ENCODE assay signal across 14 cellular contexts in genomic region chr5:138275379-138275782, GRCh38. TPM values are rescaled to one million over a fixed set of nuclear protein-coding genes. Genes with fewer than 3 reads are reported as not detected.
A peak's percentile ranks its signal among the peaks of the same experiment; 100 is the strongest.
DNase-seq lines count a peak whose midpoint lies in the region; ATAC-seq, FAIRE-seq and TF ChIP-seq lines count a peak whose summit lies in the region.
"Had no signal": no experiment of that assay in that cellular context is flagged by ENCODE, and none has a peak within 500 bp of the region (broad histone marks: within the 10 kb centered on the region; RNA-seq: fewer than 3 reads in every experiment).

No MANE protein-coding gene starts in this region.

- no peak overlapping the region for H3K14ac ChIP-seq in H1 (ENCODE audit: insufficient read length)

- H3K79me1 ChIP-seq in H1 (ENCODE audit: low read depth, low read length) = no peaks in the 10 kb centered on the region

- H2BK20ac ChIP-seq in H1 (ENCODE audit: low read length) = no peak overlapping the region

- peak overlapping the region; percentile 69 to 72; a peak in 3 of 4 replicates for H3K4me2 ChIP-seq in H1 (ENCODE audit: insufficient read depth in 1 of 2, low read depth in 2 of 2, low read length in 2 of 2)

- H2BK5ac ChIP-seq in H1 (ENCODE audit: low read depth, low read length) = no peak overlapping the region

- no peak overlapping the region for H3K9ac ChIP-seq in H1 (replicated peaks in 1 of 4; ENCODE audit: extremely low read depth in 1 of 4, low read depth in 3 of 4, low read length in 3 of 4)
- H3K9ac ChIP-seq: parathyroid adenoma had no signal

- H4K20me1 ChIP-seq in H1 (replicated peaks in 1 of 2; ENCODE audit: control insufficient read depth in 1 of 2, insufficient read depth in 2 of 2, low read length in 2 of 2) = peaks cover 0 to 2% of the 10 kb centered on the region in 2 experiments

- no peak overlapping the region for H3K23ac ChIP-seq in H1 (ENCODE audit: insufficient read length)

- H3K79me2 ChIP-seq in H1 (ENCODE audit: control insufficient read depth in 1 of 2, insufficient read depth in 2 of 2, low read length in 2 of 2) = no peaks in the 10 kb centered on the region
- H3K79me2 ChIP-seq: parathyroid adenoma had no signal

- CTCF ChIA-PET in H1 (lab: Charles Lee; ENCODE audit: partially characterized antibody) = interaction anchor here (0.6 to 10.8 kb wide), 15 partner anchors 7 to 76 kb away, joined by 3 to 128 read pairs (median 4); partner anchors contain the start of gene CDC23

- H3K27me3 ChIP-seq in H1 (replicated peaks in 1 of 4; ENCODE audit: control insufficient read depth in 3 of 4, extremely low read depth in 1 of 4, insufficient read depth in 3 of 4, low read length in 3 of 4) (peaks cover 3 to 28% (median 26%) of the 10 kb centered on the region in 4 experiments), tibial nerve (peaks cover 0 to 16% of the 10 kb centered on the region in 2 donors)

- POLR2A ChIA-PET in H1 (lab: Charles Lee; ENCODE audit: partially characterized antibody) = interaction anchor here (0.8 to 1.7 kb wide), 9 partner anchors 11 to 97 kb away, joined by 3 to 6 read pairs (median 3); partner anchors contain the start of genes BRD8, CDC25C and KIF20A

- H3K27me3 Mint-ChIP-seq in activated naive CD8-positive, alpha-beta T cell = peaks cover 6% of the 10 kb centered on the region
- peaks cover 36% of the 10 kb centered on the region for H3K27me3 Mint-ChIP-seq in activated naive CD8-positive, alpha-beta T cell treated with anti-CD3 and anti-CD28 coated beads, Interleukin-2, amount 50 U/mL, for 24 hours

- H3K4me1 Mint-ChIP-seq in activated naive CD8-positive, alpha-beta T cell (ENCODE audit: low read depth) = peaks cover 9% of the 10 kb centered on the region
- peaks cover 9% of the 10 kb centered on the region for H3K4me1 Mint-ChIP-seq in activated naive CD8-positive, alpha-beta T cell treated with anti-CD3 and anti-CD28 coated beads, Interleukin-2, amount 50 U/mL, for 24 hours

- H3K36me3 Mint-ChIP-seq in activated naive CD8-positive, alpha-beta T cell = peaks cover 2% of the 10 kb centered on the region
- no peaks in the 10 kb centered on the region for H3K36me3 Mint-ChIP-seq in activated naive CD8-positive, alpha-beta T cell treated with anti-CD3 and anti-CD28 coated beads, Interleukin-2, amount 50 U/mL, for 24 hours (ENCODE audit: low read depth)
- H3K36me3 Mint-ChIP-seq: IgD-negative memory B cell, WTC11 had no signal

- no peak overlapping the region for H3K27ac Mint-ChIP-seq in activated naive CD8-positive, alpha-beta T cell
- H3K27ac Mint-ChIP-seq in activated naive CD8-positive, alpha-beta T cell treated with anti-CD3 and anti-CD28 coated beads, Interleukin-2, amount 50 U/mL, for 24 hours = no peak overlapping the region
- H3K27ac Mint-ChIP-seq: activated naive CD4-positive, alpha-beta T cell treated with anti-CD3 and anti-CD28 coated beads, Interleukin-2, amount 50 U/mL, for 72 hours; IgD-negative memory B cell; WTC11 had no signal

- H2BK120ac ChIP-seq in H1 (replicated peaks; ENCODE audit: low read depth, low read length) = no peak overlapping the region

- TF ChIP-seq EP300 in H1 (IDR thresholded peaks at IDR 0.05; ENCODE audit: borderline replicate concordance in 1 of 2, low read depth in 2 of 2, low read length in 2 of 2) (no peak), tibial nerve (IDR thresholded peaks at IDR 0.05) (no peak)

- no peak overlapping the region for H2AFZ ChIP-seq in H1 (ENCODE audit: low read length)
- H2AFZ ChIP-seq: parathyroid adenoma had no signal

- H3K4ac ChIP-seq in H1 (replicated peaks; ENCODE audit: insufficient read length, low read depth, low read length) = no peak overlapping the region

- H3K4me1 ChIP-seq in H1 (replicated peaks in 1 of 4; ENCODE audit: control insufficient read depth in 3 of 4, insufficient read depth in 4 of 4, low read length in 3 of 4) (peaks cover 0 to 11% (median 3%) of the 10 kb centered on the region in 4 experiments; a peak in 4 of 7 replicates), tibial nerve (peaks cover 0 to 18% (median 6%) of the 10 kb centered on the region in 4 donors)

- ATAC-seq in activated naive CD8-positive, alpha-beta T cell treated with anti-CD3 and anti-CD28 coated beads, Interleukin-2, amount 50 U/mL, for 24 hours = no peak
- ATAC-seq in GM21381 (IDR thresholded peaks at IDR 0.05; ENCODE audit: unreplicated experiment) (no peak), HG03039 (IDR thresholded peaks at IDR 0.05; ENCODE audit: unreplicated experiment) (no peak)
- ATAC-seq: gastroesophageal sphincter, WTC11 had no signal

- TF ChIP-seq CTCF in H1 (IDR thresholded peaks at IDR 0.05; ENCODE audit: control extremely low read depth in 1 of 3, insufficient read depth in 1 of 3, low read depth in 1 of 3, low read length in 3 of 3) (no peak), tibial nerve (IDR thresholded peaks at IDR 0.05) (no peak)

- H3K9me3 Mint-ChIP-seq in activated naive CD8-positive, alpha-beta T cell (ENCODE audit: low read depth) = no peaks in the 10 kb centered on the region
- H3K9me3 Mint-ChIP-seq in activated naive CD8-positive, alpha-beta T cell treated with anti-CD3 and anti-CD28 coated beads, Interleukin-2, amount 50 U/mL, for 24 hours = no peaks in the 10 kb centered on the region
- H3K9me3 Mint-ChIP-seq: activated naive CD4-positive, alpha-beta T cell treated with anti-CD3 and anti-CD28 coated beads, Interleukin-2, amount 50 U/mL, for 72 hours; IgD-negative memory B cell; WTC11 had no signal

- H3K56ac ChIP-seq in H1 (replicated peaks; ENCODE audit: insufficient read length, low read depth, low read length) = no peak overlapping the region

- FAIRE-seq in H1 (lab: Jason Lieb, UNC) = no peak

- 70% methylated on average over 3 of the region's 3 CpGs; no CpG with 5 or more reads in 1 of the 2 experiments for WGBS in H1 (ENCODE audit: extremely low coverage in 1 of 2, insufficient coverage in 1 of 2, insufficient read length in 1 of 2, insufficient replicate concordance in 2 of 2, low coverage in 1 of 2, low lambda C conversion rate in 2 of 2, missing lambda C conversion rate in 1 of 2), 2 experiments
- WGBS in tibial nerve, 2 donors = 33 to 39% methylated on average over 3 of the region's 3 CpGs

- TF ChIP-seq RAD21 in H1 (IDR thresholded peaks at IDR 0.05 in 1 of 2, conservative IDR thresholded peaks at IDR 0.05 in 1 of 2; ENCODE audit: low read depth in 2 of 2, low read length in 2 of 2) = no peak

- H3K36me3 ChIP-seq in H1 (ENCODE audit: control insufficient read depth in 2 of 4, insufficient read depth in 4 of 4, low read length in 3 of 4) (no peaks in the 10 kb centered on the region), tibial nerve (no peaks in the 10 kb centered on the region)
- H3K36me3 ChIP-seq: cardiac muscle cell, gastroesophageal sphincter had no signal

- H3K4me3 ChIP-seq in H1 (ENCODE audit: extremely low read depth in 1 of 4, insufficient read depth in 2 of 4, low read depth in 3 of 4, low read length in 4 of 4) (no peak overlapping the region), tibial nerve (no peak overlapping the region)

- H2BK15ac ChIP-seq in H1 (ENCODE audit: low read length) = no peak overlapping the region

- no peak overlapping the region for H4K91ac ChIP-seq in H1 (replicated peaks; ENCODE audit: insufficient read length, low read length)

- H2BK12ac ChIP-seq in H1 (ENCODE audit: low read depth, low read length) = no peak overlapping the region

- no peak overlapping the region for H3K18ac ChIP-seq in H1 (ENCODE audit: extremely low read depth, low read length)

- H3K4me3 Mint-ChIP-seq in activated naive CD8-positive, alpha-beta T cell = peak overlapping the region; percentile 77
- H3K4me3 Mint-ChIP-seq in activated naive CD8-positive, alpha-beta T cell treated with anti-CD3 and anti-CD28 coated beads, Interleukin-2, amount 50 U/mL, for 24 hours = no peak overlapping the region

- no peak for DNase-seq in activated naive CD8-positive, alpha-beta T cell treated with anti-CD3 and anti-CD28 coated beads, Interleukin-2, amount 50 U/mL, for 24 hours
- peak; percentile 3 for DNase-seq in NCI-H1092 (lab: John Stamatoyannopoulos, UW)
- no peak for DNase-seq in H1 (ENCODE audit: low read depth in 1 of 2, low spot score in 2 of 2)
- no peak for DNase-seq in tibial nerve (ENCODE audit: low spot score in 2 of 2)
- DNase-seq in GM03348 (ENCODE audit: low spot score) = no peak

- no peak overlapping the region for H2AK5ac ChIP-seq in H1 (ENCODE audit: low read depth, low read length)

- no peak overlapping the region for H4K8ac ChIP-seq in H1 (ENCODE audit: extremely low read depth, insufficient read depth, low read length)

- TF ChIP-seq POLR2A in H1 (IDR thresholded peaks at IDR 0.05; ENCODE audit: control extremely low read depth in 1 of 2, low read depth in 2 of 2, low read length in 2 of 2) = no peak
- no peak for TF ChIP-seq POLR2A in tibial nerve (IDR thresholded peaks at IDR 0.05)

- H3K27ac ChIP-seq in H1 (ENCODE audit: low read depth, low read length) (no peak overlapping the region), tibial nerve (peak overlapping the region in 3 of 4 donors; percentile 30 to 90 (median 84))
- H3K27ac ChIP-seq: cardiac muscle cell, gastroesophageal sphincter, parathyroid adenoma had no signal

- H4K5ac ChIP-seq in H1 (ENCODE audit: insufficient read length, low read depth, low read length) = no peak overlapping the region

- H3K9me3 ChIP-seq in H1 (ENCODE audit: insufficient read depth in 2 of 2, low read depth in 1 of 2, low read length in 1 of 2) = no peaks in the 10 kb centered on the region
- H3K9me3 ChIP-seq in tibial nerve = no peaks in the 10 kb centered on the region
- H3K9me3 ChIP-seq: gastroesophageal sphincter had no signal

- H3K23me2 ChIP-seq in H1 (ENCODE audit: low read depth, low read length) = peaks cover 6% of the 10 kb centered on the region; the same call in 1 of the 2 replicates

RNA-seq across cellular contexts. Expression of gene GFRA3, which starts 1.0 kb away (rescaled TPM):
- 0.88 and 1.2 TPM in 2 replicates for total RNA-seq in H1 (2021; fragmentation: NEBNext Ultra II Directional; extraction: Animal tissue kit (Norgen Biotek cat#: 25700))
- polyA plus RNA-seq in H1 (2011; rRNA removed) = 3.4 TPM in 2 replicates
- 1.6 TPM for polyA plus RNA-seq in H1 (2011; cell fraction: cytosol; rRNA removed)
- 2.8 TPM for polyA plus RNA-seq in H1 (2011; cell fraction: nucleus; rRNA removed)
- polyA plus RNA-seq in H1 (2012, experiment 1 of 2) = 1.1 to 2.1 TPM (median 2.0 TPM) in 4 replicates
- polyA plus RNA-seq in H1 (2012, experiment 2 of 2) = 2.5 TPM
- polyA plus RNA-seq in H1 (2013, experiment 1 of 2) = 1.9 TPM
- polyA plus RNA-seq in H1 (2013, experiment 2 of 2) = 2.0 TPM
- polyA minus RNA-seq in H1 (2011; rRNA and poly(A)+ RNA removed) = 1.4 and 2.2 TPM in 2 replicates
- polyA minus RNA-seq in H1 (2011; cell fraction: cytosol; rRNA and poly(A)+ RNA removed) = 0.88 TPM
- 0.70 TPM for polyA minus RNA-seq in H1 (2011; cell fraction: nucleus; rRNA and poly(A)+ RNA removed)
- 1 to 10 TPM; 1.8 to 5.9 (median 4.1) TPM for total RNA-seq in tibial nerve
- polyA plus RNA-seq: IgD-negative memory B cell had no signal

RNA-seq across cellular contexts. Expression of gene CDC25C, which starts 56.2 kb away (rescaled TPM):
- 20.8 and 23.2 TPM in 2 replicates for total RNA-seq in H1 (2021; fragmentation: NEBNext Ultra II Directional; extraction: Animal tissue kit (Norgen Biotek cat#: 25700))
- polyA plus RNA-seq in H1 (2011; rRNA removed) = 12.1 and 18.4 TPM in 2 replicates
- 19.9 TPM for polyA plus RNA-seq in H1 (2011; cell fraction: cytosol; rRNA removed)
- polyA plus RNA-seq in H1 (2011; cell fraction: nucleus; rRNA removed) = 13.5 TPM
- 15.6 to 20.5 TPM (median 19.3 TPM) in 4 replicates for polyA plus RNA-seq in H1 (2012, experiment 1 of 2)
- polyA plus RNA-seq in H1 (2012, experiment 2 of 2) = 13.7 TPM
- polyA plus RNA-seq in H1 (2013, experiment 1 of 2) = 21.5 TPM
- polyA plus RNA-seq in H1 (2013, experiment 2 of 2) = 21.8 TPM
- 20.7 and 28.4 TPM in 2 replicates for polyA minus RNA-seq in H1 (2011; rRNA and poly(A)+ RNA removed)
- 13.6 TPM for polyA minus RNA-seq in H1 (2011; cell fraction: cytosol; rRNA and poly(A)+ RNA removed)
- polyA minus RNA-seq in H1 (2011; cell fraction: nucleus; rRNA and poly(A)+ RNA removed) = 21.7 TPM
- under 1 TPM in 1 of 4 donors, not detected in 3; 0.60 TPM for total RNA-seq in tibial nerve
- polyA plus RNA-seq: IgD-negative memory B cell had no signal

Comparison
In these comparisons a context has a peak if more than half of its experiments do, and no peak if none do; other contexts are left out.
1. RNA of gene CDC25C, which starts 56.2 kb away (total RNA-seq): 20.8 to 23.2 TPM in H1; 0.60 TPM in tibial nerve; every median in the first group is over 10 times any median in the second.